ENCODE assay signal across 21 cellular contexts in genomic region chrX:151516538-151517187, GRCh38. TPM values are rescaled to one million over a fixed set of nuclear protein-coding genes. Genes with fewer than 3 reads are reported as not detected.
DNase-seq lines count a peak whose midpoint lies in the region; ATAC-seq, FAIRE-seq and TF ChIP-seq lines count a peak whose summit lies in the region.
"Had no signal": no experiment of that assay in that cellular context is flagged by ENCODE, and none has a peak within 500 bp of the region (broad histone marks: within the 10 kb centered on the region; RNA-seq: fewer than 3 reads in every experiment).

No MANE protein-coding gene starts in this region.

- H2BK15ac ChIP-seq in mesenchymal stem cell (ENCODE audit: low read depth, poor library complexity, severe bottlenecking) = no peak overlapping the region

- TF ChIP-seq CTCF in HCT116 (IDR thresholded peaks at IDR 0.05 in 2 of 3, conservative IDR thresholded peaks at IDR 0.05 in 1 of 3; ENCODE audit: borderline replicate concordance in 1 of 3, insufficient read depth in 1 of 3, low read depth in 2 of 3, low read length in 2 of 3) (no peak), K562 (IDR thresholded peaks at IDR 0.05 in 2 of 3, conservative IDR thresholded peaks at IDR 0.05 in 1 of 3; ENCODE audit: insufficient read depth in 2 of 3, low read depth in 1 of 3, low read length in 3 of 3) (peak in 2 of 3 experiments; percentile 46 to 47; a peak in 4 of 6 replicates)

- no peak overlapping the region for H3K14ac ChIP-seq in mesenchymal stem cell (ENCODE audit: low read length in 2 of 2)

- no peaks in the 10 kb centered on the region for H3K36me3 ChIP-seq in HCT116 (ENCODE audit: control insufficient read depth in 1 of 2, insufficient read depth in 2 of 2, low read length in 2 of 2)
- H3K36me3 ChIP-seq in K562 (ENCODE audit: control insufficient read depth, insufficient read depth, low read length) = no peaks in the 10 kb centered on the region
- no peaks in the 10 kb centered on the region for H3K36me3 ChIP-seq in mesenchymal stem cell (ENCODE audit: control insufficient read depth in 1 of 2, insufficient read depth in 2 of 2, low read depth in 1 of 2, low read length in 2 of 2)
- H3K36me3 ChIP-seq: BLaER1 had no signal

- no peak overlapping the region for H4K8ac ChIP-seq in mesenchymal stem cell (ENCODE audit: low read length)

- RAD21 ChIA-PET in HCT116 (lab: Charles Lee; ENCODE audit: low non-redundant PET in 1 of 2, low total read pairs in 2 of 2, uncharacterized antibody in 2 of 2, unreplicated experiment in 2 of 2) = no interaction called here

- peak overlapping the region; percentile 19 for H2BK5ac ChIP-seq in mesenchymal stem cell (ENCODE audit: low read depth, low read length, poor library complexity, severe bottlenecking)

- H3K9me3 ChIP-seq in HCT116 (ENCODE audit: control insufficient read depth in 1 of 2, insufficient read depth in 1 of 2, low read depth in 1 of 2, low read length in 2 of 2) (no peaks in the 10 kb centered on the region), K562 (replicated peaks; ENCODE audit: control insufficient read depth, insufficient read depth, low read depth, low read length) (no peaks in the 10 kb centered on the region), mesenchymal stem cell (ENCODE audit: control insufficient read depth, low read length) (no peaks in the 10 kb centered on the region)
- H3K9me3 ChIP-seq: BLaER1 had no signal

- H2AFZ ChIP-seq in HCT116 (ENCODE audit: low read depth, low read length, poor library complexity, severe bottlenecking) (no peak overlapping the region), K562 (ENCODE audit: low read depth, low read length) (no peak overlapping the region), mesenchymal stem cell (ENCODE audit: low read depth, low read length) (no peak overlapping the region)
- H2AFZ ChIP-seq: GM23248 had no signal

- H3K79me2 ChIP-seq in HCT116 (ENCODE audit: insufficient read depth, low read length) (no peaks in the 10 kb centered on the region), K562 (ENCODE audit: control insufficient read depth, insufficient read depth, low read length) (no peaks in the 10 kb centered on the region)

- no peak overlapping the region for H3K4ac ChIP-seq in mesenchymal stem cell (ENCODE audit: low read depth in 1 of 2, low read length in 2 of 2)

- 7% methylated on average over 12 of the region's 15 CpGs for WGBS in K562 (ENCODE audit: insufficient coverage, low coverage, missing lambda C conversion rate)
- 75% methylated on average over 15 of the region's 15 CpGs for WGBS in mesenchymal stem cell

- ATAC-seq in HCT116 = 0 out of 2 replicates have a peak, but pooled peaks have one; percentile 11
- ATAC-seq in K562 = peak; percentile 86
- ATAC-seq in GM19035 (IDR thresholded peaks at IDR 0.05; ENCODE audit: unreplicated experiment) = no peak

- no TSS peak for BruUV-seq in HCT116 (replicated peaks; lab: Mats Ljungman, UMichigan)
- BruUV-seq in K562 (replicated peaks; lab: Mats Ljungman, UMichigan) = no TSS peak

- no peak overlapping the region for H4K91ac ChIP-seq in mesenchymal stem cell (ENCODE audit: low read length)

- intact Hi-C loops in HCT116 (cut with micrococcal nuclease) (no loop called here), K562 (cut with micrococcal nuclease) (no loop called here)

- no peak overlapping the region for H2BK12ac ChIP-seq in mesenchymal stem cell (ENCODE audit: low read length in 2 of 2)

- H3K9ac ChIP-seq in HCT116 (ENCODE audit: low read length) (no peak overlapping the region), K562 (ENCODE audit: insufficient read depth in 1 of 2, low read depth in 2 of 2, low read length in 2 of 2) (no peak overlapping the region), mesenchymal stem cell (ENCODE audit: low read length) (no peak overlapping the region)
- H3K9ac ChIP-seq: BLaER1, GM23248, KMS-11 had no signal

- no peak for FAIRE-seq in K562 (lab: Jason Lieb, UNC)
- FAIRE-seq: A204.1, G401.6, GM12891, HTR-8/SVneo had no signal

- CTCF ChIA-PET in HCT116 (lab: Charles Lee) = no interaction called here
- CTCF ChIA-PET in K562 (lab: Yijun Ruan, JAX; ENCODE audit: low intra/inter-chr PET ratio) = no interaction called here

- no peak for DNase-seq in HCT116 (ENCODE audit: low read depth, low spot score)
- DNase-seq in K562 (ENCODE audit: extremely low read depth in 1 of 4, low spot score in 3 of 4) = peak in 2 of 4 experiments; percentile 9 to 13
- no peak for DNase-seq in mesenchymal stem cell
- DNase-seq in amniotic stem cell (lab: John Stamatoyannopoulos, UW) = no peak
- no peak for DNase-seq in G401 (ENCODE audit: low spot score)
- no peak for DNase-seq in Ammon's horn (ENCODE audit: low spot score)
- DNase-seq: ACHN; CD4-positive, alpha-beta memory T cell; DMS153; DMS79; GM23248 had no signal

- H3K9me1 ChIP-seq in K562 (ENCODE audit: control insufficient read depth, insufficient read depth, low read length) = no peaks in the 10 kb centered on the region

- H3K9me2 ChIP-seq in HCT116 (ENCODE audit: insufficient read depth) = no peaks in the 10 kb centered on the region

- H3K4me3 ChIP-seq in HCT116 (replicated peaks in 1 of 2; ENCODE audit: low read depth in 1 of 2, low read length in 2 of 2) = no peak overlapping the region
- no peak overlapping the region for H3K4me3 ChIP-seq in K562
- H3K4me3 ChIP-seq in mesenchymal stem cell (ENCODE audit: insufficient read depth in 1 of 2, low read depth in 1 of 2, low read length in 2 of 2) = no peak overlapping the region
- H3K4me3 ChIP-seq: BLaER1, GM23248 had no signal

- H2BK120ac ChIP-seq in mesenchymal stem cell (ENCODE audit: low read depth, low read length) = no peak overlapping the region

- H3K4me1 ChIP-seq in HCT116 (ENCODE audit: control insufficient read depth in 1 of 2, insufficient read depth in 2 of 2, low read length in 2 of 2) = no peaks in the 10 kb centered on the region
- H3K4me1 ChIP-seq in K562 (replicated peaks in 1 of 2; ENCODE audit: control insufficient read depth in 2 of 2, insufficient read depth in 2 of 2, low read length in 2 of 2) = no peaks in the 10 kb centered on the region
- no peaks in the 10 kb centered on the region for H3K4me1 ChIP-seq in mesenchymal stem cell (ENCODE audit: control insufficient read depth, insufficient read depth, low read depth, low read length)
- H3K4me1 ChIP-seq: BLaER1 had no signal

- in situ Hi-C loops in K562 (cut with MboI) = no loop called here
- in situ Hi-C loops in G401 (cut with HindIII; ENCODE audit: low sequenced_read_pairs) = no loop called here

- H2AK5ac ChIP-seq in mesenchymal stem cell (ENCODE audit: low read length, severe bottlenecking) = no peak overlapping the region

- no peaks in the 10 kb centered on the region for H3K79me1 ChIP-seq in mesenchymal stem cell (replicated peaks; ENCODE audit: low read length, poor library complexity, severe bottlenecking)

- no peak overlapping the region for H3K18ac ChIP-seq in mesenchymal stem cell (ENCODE audit: low read depth in 1 of 2, low read length in 2 of 2)

- TF ChIP-seq EP300 in K562 (IDR thresholded peaks at IDR 0.05; ENCODE audit: low read length) = no peak

- POLR2A ChIA-PET in HCT116 (lab: Charles Lee) = no interaction called here
- POLR2A ChIA-PET in K562 (lab: Yijun Ruan, JAX) = interaction anchor here (1.0 kb wide), 1 partner anchor 9 kb away, joined by 3 read pairs; no protein-coding TSS in a partner anchor

- H3K27ac ChIP-seq in HCT116 (ENCODE audit: low read depth, low read length) (no peak overlapping the region), K562 (ENCODE audit: extremely low read depth, low read depth, low read length) (no peak overlapping the region), mesenchymal stem cell (ENCODE audit: low read length, poor library complexity, severe bottlenecking) (no peak overlapping the region)
- H3K27ac ChIP-seq: BLaER1, GM23248, KMS-11 had no signal

- no peak overlapping the region for H3K23ac ChIP-seq in mesenchymal stem cell (ENCODE audit: low read length in 2 of 2)

- H3K4me2 ChIP-seq in HCT116 (ENCODE audit: low read length) = no peak overlapping the region
- no peak overlapping the region; the same call in 1 of the 2 replicates for H3K4me2 ChIP-seq in K562 (ENCODE audit: insufficient read depth, low read length)
- H3K4me2 ChIP-seq in mesenchymal stem cell (ENCODE audit: low read length, poor library complexity, severe bottlenecking) = no peak overlapping the region
- H3K4me2 ChIP-seq: BLaER1, KMS-11 had no signal

- no peaks in the 10 kb centered on the region for H4K20me1 ChIP-seq in HCT116 (ENCODE audit: insufficient read depth)
- no peaks in the 10 kb centered on the region for H4K20me1 ChIP-seq in K562 (replicated peaks; ENCODE audit: control insufficient read depth, insufficient read depth, low read length)
- H4K20me1 ChIP-seq: BLaER1 had no signal

- H3K27me3 ChIP-seq in HCT116 (ENCODE audit: insufficient read depth, low read length) = peaks cover 5% of the 10 kb centered on the region; the same call in 1 of the 2 replicates
- 0 out of 5 replicates have a peak, but pooled peaks cover 0 to 10% of the 10 kb centered on the region in 2 experiments for H3K27me3 ChIP-seq in K562 (ENCODE audit: control insufficient read depth in 2 of 2, insufficient read depth in 2 of 2, low read length in 2 of 2)
- H3K27me3 ChIP-seq in mesenchymal stem cell (ENCODE audit: control insufficient read depth in 1 of 2, insufficient read depth in 1 of 2, low read length in 2 of 2) = peaks cover 0 to 14% of the 10 kb centered on the region in 2 experiments

- TF ChIP-seq RAD21 in HCT116 (IDR thresholded peaks at IDR 0.05; ENCODE audit: low read depth) = no peak
- TF ChIP-seq RAD21 in K562 (CRISPR knock-in tag; conservative IDR thresholded peaks at IDR 0.05 in 1 of 2, IDR thresholded peaks at IDR 0.05 in 1 of 2) = peak; percentile 15 to 50; a peak in 2 of 4 replicates

- TF ChIP-seq POLR2A in HCT116 (IDR thresholded peaks at IDR 0.05; ENCODE audit: borderline replicate concordance, extremely low read depth, insufficient read depth, insufficient read length) (no peak), K562 (conservative IDR thresholded peaks at IDR 0.05) (no peak)

RNA-seq across cellular contexts. Expression of gene PASD1, which starts 46.8 kb away (rescaled TPM):
- total RNA-seq in HCT116 (2021; ENCODE audit: unreplicated experiment) (not detected), K562 (2014; rRNA removed) (9.5 and 12.3 TPM in 2 replicates), K562 (2014; rRNA removed; fragmentation: Illumina TruSeq; extraction: Trizol) (10.9 and 11.3 TPM in 2 replicates), K562 (2015; rRNA removed; fragmentation: Illumina TruSeq; extraction: Trizol) (11.0 and 11.7 TPM in 2 replicates), K562 (2021) (9.6 and 10.5 TPM in 2 replicates)
- polyA plus RNA-seq in HCT116 (2012) = not detected in 2 replicates
- 1.8 and 3.6 TPM in 2 replicates for total RNA-seq in K562 (2011; cell fraction: chromatin; rRNA removed; ENCODE audit: low replicate concordance)
- total RNA-seq in K562 (2011; cell fraction: nucleolus; rRNA removed) = 0.83 and 1.6 TPM in 2 replicates
- total RNA-seq in K562 (2011; cell fraction: nucleoplasm; rRNA removed) = 2.1 and 2.5 TPM in 2 replicates
- polyA plus RNA-seq in K562 (2011; rRNA removed) (6.9 and 7.9 TPM in 2 replicates), K562 (2014; fragmentation: Illumina TruSeq; extraction: Trizol) (12.2 and 12.8 TPM in 2 replicates), K562 (2014; fragmentation: Nextera tagmentation; extraction: Ambion mirVana) (1 to 10 TPM; 1.7 to 4.3 TPM), K562 (2014; rRNA removed) (11.1 and 11.3 TPM in 2 replicates)
- 5.5 and 6.8 TPM in 2 replicates for polyA plus RNA-seq in K562 (2011; cell fraction: cytosol; rRNA removed)
- polyA plus RNA-seq in K562 (2011; cell fraction: nucleus; rRNA removed) = 2.8 and 3.7 TPM in 2 replicates
- 7.5 TPM in 2 replicates for polyA plus RNA-seq in K562 (2012)
- polyA minus RNA-seq in K562 (2011; rRNA and poly(A)+ RNA removed) = 6.0 and 6.3 TPM in 2 replicates
- 1.1 and 1.9 TPM in 2 replicates for polyA minus RNA-seq in K562 (2011; cell fraction: cytosol; rRNA and poly(A)+ RNA removed)
- polyA minus RNA-seq in K562 (2011; cell fraction: nucleus; rRNA and poly(A)+ RNA removed) = 1.1 and 2.0 TPM in 2 replicates
- not detected for polyA plus RNA-seq in mesenchymal stem cell (2013, experiment 1 of 2)
- polyA plus RNA-seq in mesenchymal stem cell (2013, experiment 2 of 2) = not detected
- not detected in 2 replicates for total RNA-seq in G401 (2014; rRNA removed; shearing (Covaris generic))
- total RNA-seq: CD4-positive, alpha-beta memory T cell; GM23248; H4 had no signal
- polyA plus RNA-seq: CD14-positive monocyte; CD4-positive, alpha-beta memory T cell; GM23248; IgD-negative memory B cell had no signal

Comparison
In these comparisons a context has a peak if more than half of its experiments do, and no peak if none do; other contexts are left out.
1. CTCF ChIP-seq: peak in K562 (2 of 3); none in HCT116 (0 of 3).
2. Of the 22 proteins assayed by ChIP-seq in both K562 and HCT116: peak only in K562: CTCF and RAD21; only in HCT116: none; in both: none; in neither: 20.